In genomic region chr3:24222165-24222805, GRCh38 we compare ENCODE assay signal across 17 cellular contexts.
A peak's percentile ranks its signal among the peaks of the same experiment; 100 is the strongest.
DNase-seq lines count a peak whose midpoint lies in the region; ATAC-seq and TF ChIP-seq lines count a peak whose summit lies in the region.
"Had no signal": no experiment of that assay in that cellular context is flagged by ENCODE, and none has a peak within 500 bp of the region (broad histone marks: within the 10 kb centered on the region; RNA-seq: fewer than 3 reads in every experiment).

No MANE protein-coding gene starts in this region.

- TF ChIP-seq POLR2A in GM18505 (IDR thresholded peaks at IDR 0.05; ENCODE audit: borderline replicate concordance, extremely low read depth, insufficient read depth, insufficient read length), result no peak

- POLR2A ChIA-PET in WTC11 (lab: Charles Lee), result no interaction called here

- peak overlapping the region; percentile 27 for H3K4me2 ChIP-seq in smooth muscle cell

- no peaks in the 10 kb centered on the region for H4K20me1 ChIP-seq in smooth muscle cell (ENCODE audit: low read depth)

- peaks cover 19% of the 10 kb centered on the region for H3F3A ChIP-seq in smooth muscle cell (ENCODE audit: low read depth)

- no peaks in the 10 kb centered on the region for H3K9me3 ChIP-seq in smooth muscle cell (replicated peaks; ENCODE audit: low read depth)

- WGBS in smooth muscle cell (ENCODE audit: low lambda C conversion rate), result 69% methylated on average over 3 of the region's 4 CpGs

- ATAC-seq in WTC11 (no peak), GM18505 (IDR thresholded peaks at IDR 0.05; ENCODE audit: unreplicated experiment) (no peak)
- ATAC-seq: activated CD8-positive, alpha-beta T cell treated with anti-CD3 and anti-CD28 coated beads, Interleukin-2, amount 10 ng/mL, durations not matched to agents 7 days and 5 days had no signal

- peak overlapping the region; percentile 64 for H3K27ac ChIP-seq in smooth muscle cell (ENCODE audit: low read depth)

- no peak overlapping the region for H3K27ac Mint-ChIP-seq in WTC11
- H3K27ac Mint-ChIP-seq: activated CD8-positive, alpha-beta T cell treated with anti-CD3 and anti-CD28 coated beads, Interleukin-2, amount 10 ng/mL, durations not matched to agents 7 days and 5 days; activated T-helper 1 cell treated with anti-CD3 and anti-CD28 coated beads, Interleukin-12 subunit alpha, Interleukin-12 subunit beta, Interleukin-2, Interleukin-4 antibody, amounts not matched to agents 30 ng/mL and 10 ng/mL and 1 ng/mL, durations not matched to agents 14 hours and 24 hours and 36 hours; B cell; immature natural killer cell had no signal

- H3K36me3 ChIP-seq in smooth muscle cell (ENCODE audit: low read depth), result no peaks in the 10 kb centered on the region

- H3K4me3 ChIP-seq in foreskin fibroblast (ENCODE audit: low read depth in 1 of 2, low read length in 2 of 2) (no peak overlapping the region), smooth muscle cell (no peak overlapping the region)

- no peaks in the 10 kb centered on the region for H3K36me3 Mint-ChIP-seq in WTC11
- H3K36me3 Mint-ChIP-seq: immature natural killer cell had no signal

- no peaks in the 10 kb centered on the region for H3K79me2 ChIP-seq in smooth muscle cell (ENCODE audit: low read depth)

- no peaks in the 10 kb centered on the region for H3K27me3 Mint-ChIP-seq in WTC11 (ENCODE audit: low read depth)

- in situ Hi-C loops in SK-MEL-5 (cut with HindIII; ENCODE audit: low pct_unique_long_range_greater_than_20kb, low sequenced_read_pairs), result no loop called here

- H3K4me1 Mint-ChIP-seq in WTC11, result peaks cover 38% of the 10 kb centered on the region
- H3K4me1 Mint-ChIP-seq: immature natural killer cell had no signal

- H3K27me3 ChIP-seq in smooth muscle cell (ENCODE audit: low read depth), result no peaks in the 10 kb centered on the region

- peaks cover 5% of the 10 kb centered on the region for H3K4me1 ChIP-seq in smooth muscle cell (ENCODE audit: low read depth)

- no peaks in the 10 kb centered on the region for H3K9me3 Mint-ChIP-seq in WTC11
- H3K9me3 Mint-ChIP-seq: activated T-helper 1 cell treated with anti-CD3 and anti-CD28 coated beads, Interleukin-12 subunit alpha, Interleukin-12 subunit beta, Interleukin-2, Interleukin-4 antibody, amounts not matched to agents 30 ng/mL and 10 ng/mL and 1 ng/mL, durations not matched to agents 14 hours and 24 hours and 36 hours; immature natural killer cell had no signal

- CTCF ChIA-PET in WTC11 (lab: Charles Lee), result interaction anchor here (0.8 kb wide), 1 partner anchor 24 kb away, joined by 3 read pairs; no protein-coding TSS in a partner anchor

- DNase-seq in GM04503 (ENCODE audit: low read depth) (peak; percentile 36), SK-MEL-5 (ENCODE audit: low read depth, low spot score) (peak; percentile 53), foreskin fibroblast (peak; percentile 14 to 35), smooth muscle cell (lab: John Stamatoyannopoulos, UW; ENCODE audit: unreplicated experiment) (no peak), nucleus accumbens (lab: John Stamatoyannopoulos, UW) (no peak), WTC11 (ENCODE audit: low spot score) (no peak), NCI-H2081 treated with DMSO at 0.1 percent for 48 hours (lab: John Stamatoyannopoulos, UW) (no peak)
- DNase-seq: activated CD8-positive, alpha-beta T cell treated with anti-CD3 and anti-CD28 coated beads, Interleukin-2, amount 10 ng/mL, durations not matched to agents 7 days and 5 days; cerebellar nuclear complex; immature natural killer cell; NCI-H1092; right cardiac atrium; RPMI8226; stimulated activated CD4-positive, alpha-beta T cell treated with anti-CD3 and anti-CD28 coated beads, Interleukin-1b, Interleukin-23, amount 100 ng/mL, for 48 hours had no signal

- no peak overlapping the region for H3K4me3 Mint-ChIP-seq in WTC11
- H3K4me3 Mint-ChIP-seq: activated CD8-positive, alpha-beta T cell treated with anti-CD3 and anti-CD28 coated beads, Interleukin-2, amount 10 ng/mL, durations not matched to agents 7 days and 5 days; activated T-helper 1 cell treated with anti-CD3 and anti-CD28 coated beads, Interleukin-12 subunit alpha, Interleukin-12 subunit beta, Interleukin-2, Interleukin-4 antibody, amounts not matched to agents 30 ng/mL and 10 ng/mL and 1 ng/mL, durations not matched to agents 14 hours and 24 hours and 36 hours; B cell; immature natural killer cell had no signal

- H3K9ac ChIP-seq in smooth muscle cell (ENCODE audit: low read depth), result no peak overlapping the region

- TF ChIP-seq CTCF in foreskin fibroblast (IDR thresholded peaks at IDR 0.05; ENCODE audit: low read depth, low read length), result no peak
- TF ChIP-seq CTCF in smooth muscle cell (IDR thresholded peaks at IDR 0.05; ENCODE audit: borderline replicate concordance, insufficient read depth, poor library complexity, severe bottlenecking), result no peak
- no peak for TF ChIP-seq CTCF in WTC11 (IDR thresholded peaks at IDR 0.05)

- no peak overlapping the region for H2AFZ ChIP-seq in smooth muscle cell (ENCODE audit: low read depth)

TF ChIP-seq in WTC11, 78 proteins besides CTCF, POLR2A, EP300 and RAD21:
- TF ChIP-seq NFATC4 (CRISPR knock-in tag; IDR thresholded peaks at IDR 0.05) (no peak), GTF2I (CRISPR knock-in tag; conservative IDR thresholded peaks at IDR 0.05) (no peak), AR (CRISPR knock-in tag; IDR thresholded peaks at IDR 0.05) (no peak), TEAD4 (CRISPR knock-in tag; IDR thresholded peaks at IDR 0.05) (no peak), CREM (CRISPR knock-in tag; IDR thresholded peaks at IDR 0.05) (no peak), SMAD3 (CRISPR knock-in tag; IDR thresholded peaks at IDR 0.05; ENCODE audit: borderline replicate concordance) (no peak), NFE2L1 (CRISPR knock-in tag; IDR thresholded peaks at IDR 0.05) (no peak)

Comparison
In these comparisons a context has a peak if more than half of its experiments do, and no peak if none do; other contexts are left out.
1. DNase-seq: peak in GM04503 (single experiment), SK-MEL-5 (single experiment) and foreskin fibroblast (2 of 2); none in smooth muscle cell (single experiment), nucleus accumbens (0 of 56), WTC11 (single experiment) and NCI-H2081 treated with DMSO at 0.1 percent for 48 hours (single experiment).